ENCODE assay signal across 9 cellular contexts in genomic region chr4:103091601-103092223, GRCh38. TPM values are rescaled to one million over a fixed set of nuclear protein-coding genes. Genes with fewer than 3 reads are reported as not detected.
DNase-seq lines count a peak whose midpoint lies in the region; ATAC-seq, FAIRE-seq and TF ChIP-seq lines count a peak whose summit lies in the region.
"Had no signal": no experiment of that assay in that cellular context is flagged by ENCODE, and none has a peak within 500 bp of the region (broad histone marks: within the 10 kb centered on the region; RNA-seq: fewer than 3 reads in every experiment).

No MANE protein-coding gene starts in this region.

- H3K4me1 Mint-ChIP-seq in GM23338: no peaks in the 10 kb centered on the region
- no peaks in the 10 kb centered on the region for H3K4me1 Mint-ChIP-seq in astrocyte (ENCODE audit: low read depth, unreplicated experiment)

- no peaks in the 10 kb centered on the region for H3K9me3 Mint-ChIP-seq in GM23338
- H3K9me3 Mint-ChIP-seq in astrocyte (ENCODE audit: unreplicated experiment): no peaks in the 10 kb centered on the region

- no peaks in the 10 kb centered on the region for H4K20me1 ChIP-seq in GM23338 (replicated peaks; ENCODE audit: insufficient read depth)
- no peaks in the 10 kb centered on the region for H4K20me1 ChIP-seq in Karpas-422 (ENCODE audit: insufficient read depth, low read depth, low read length)
- no peaks in the 10 kb centered on the region for H4K20me1 ChIP-seq in astrocyte (ENCODE audit: insufficient read depth, low read length)

- no peak overlapping the region for H3K4me2 ChIP-seq in GM23338
- H3K4me2 ChIP-seq in Karpas-422 (ENCODE audit: low read depth, low read length, poor library complexity, severe bottlenecking): peak overlapping the region; percentile 72
- H3K4me2 ChIP-seq in astrocyte (ENCODE audit: low read length): no peak overlapping the region

- H3K4me3 ChIP-seq in GM23338 (no peak overlapping the region), Karpas-422 (ENCODE audit: low read length) (peak overlapping the region; percentile 41), astrocyte (ENCODE audit: insufficient read depth, low read depth, low read length) (no peak overlapping the region)

- peak; percentile 63 for DNase-seq in activated effector memory CD4-positive, alpha-beta T cell treated with anti-CD3 and anti-CD28 coated beads, Interleukin-2, amount 50 U/mL, for 16 hours
- DNase-seq in activated effector memory CD4-positive, alpha-beta T cell treated with Interleukin-2 at 50 U/mL for 16 hours: no peak
- DNase-seq in GM23338 (ENCODE audit: low spot score) (peak; percentile 77), Karpas-422 (peak; percentile 92), RPMI7951 (ENCODE audit: low read depth) (peak; percentile 61), astrocyte (ENCODE audit: low read depth) (peak; percentile 31), kidney glomerular epithelial cell (lab: John Stamatoyannopoulos, UW) (peak; percentile 71), stromal cell of bone marrow (ENCODE audit: low read depth) (peak; percentile 43)

- H3K27me3 ChIP-seq in GM23338 (ENCODE audit: insufficient read depth) (no peaks in the 10 kb centered on the region), Karpas-422 (ENCODE audit: low read length) (no peaks in the 10 kb centered on the region), astrocyte (ENCODE audit: insufficient read depth, low read length) (no peaks in the 10 kb centered on the region)
- H3K27me3 ChIP-seq: neutrophil had no signal

- peak; percentile 55 for ATAC-seq in GM23338

- FAIRE-seq in astrocyte (lab: Jason Lieb, UNC): peak; percentile 91

- H3K36me3 ChIP-seq in GM23338 (ENCODE audit: insufficient read depth) (peaks cover 7% of the 10 kb centered on the region), Karpas-422 (ENCODE audit: insufficient read depth, low read length) (peaks cover 4% of the 10 kb centered on the region; the same call in 1 of the 2 replicates), astrocyte (ENCODE audit: insufficient read depth, low read length) (peaks cover 28% of the 10 kb centered on the region)
- H3K36me3 ChIP-seq: neutrophil had no signal

- no peak overlapping the region for H3K27ac ChIP-seq in GM23338 (ENCODE audit: low read depth)
- peak overlapping the region; percentile 21; the same call in 1 of the 2 replicates for H3K27ac ChIP-seq in Karpas-422 (ENCODE audit: low read length)
- H3K27ac ChIP-seq in astrocyte (ENCODE audit: low read depth, low read length): no peak overlapping the region
- H3K27ac ChIP-seq: neutrophil had no signal

- H2AFZ ChIP-seq in GM23338 (no peak overlapping the region), Karpas-422 (ENCODE audit: low read length) (peak overlapping the region; percentile 47; the same call in 1 of the 2 replicates), astrocyte (ENCODE audit: low read depth, low read length) (no peak overlapping the region)

- no peaks in the 10 kb centered on the region for H3K79me2 ChIP-seq in GM23338 (replicated peaks; ENCODE audit: insufficient read depth)
- H3K79me2 ChIP-seq in Karpas-422 (ENCODE audit: low read length): no peaks in the 10 kb centered on the region
- H3K79me2 ChIP-seq in astrocyte (ENCODE audit: insufficient read depth, low read length): no peaks in the 10 kb centered on the region

- H3K9me2 ChIP-seq in GM23338 (ENCODE audit: insufficient read depth) (no peaks in the 10 kb centered on the region), Karpas-422 (replicated peaks; ENCODE audit: insufficient read depth, low read length) (no peaks in the 10 kb centered on the region)

- H3K36me3 Mint-ChIP-seq in GM23338 (ENCODE audit: low read depth) (peaks cover 24% of the 10 kb centered on the region), astrocyte (ENCODE audit: low read depth, unreplicated experiment) (peaks cover 19% of the 10 kb centered on the region)

- H3K9me3 ChIP-seq in Karpas-422 (ENCODE audit: low read length) (no peaks in the 10 kb centered on the region), astrocyte (ENCODE audit: insufficient read depth, low read depth, low read length) (no peaks in the 10 kb centered on the region)
- H3K9me3 ChIP-seq: neutrophil had no signal

- TF ChIP-seq CTCF in GM23338 (conservative IDR thresholded peaks at IDR 0.05; ENCODE audit: low read depth in 2 of 2): peak; percentile 81 to 83
- TF ChIP-seq CTCF in astrocyte (IDR thresholded peaks at IDR 0.05; ENCODE audit: insufficient read depth, low read depth, low read length): peak; percentile 62

- H3K27me3 Mint-ChIP-seq in GM23338 (ENCODE audit: insufficient read depth, low read depth, poor library complexity) (peaks cover 2% of the 10 kb centered on the region), astrocyte (ENCODE audit: low read depth, unreplicated experiment) (no peaks in the 10 kb centered on the region)

- peak overlapping the region; percentile 50 for H3K9ac ChIP-seq in Karpas-422 (ENCODE audit: low read length)
- H3K9ac ChIP-seq in astrocyte (ENCODE audit: low read length): no peak overlapping the region

- H3K4me1 ChIP-seq in GM23338 (ENCODE audit: insufficient read depth) (no peaks in the 10 kb centered on the region), Karpas-422 (ENCODE audit: low read length) (peaks cover 35% of the 10 kb centered on the region), astrocyte (ENCODE audit: insufficient read depth, low read length) (no peaks in the 10 kb centered on the region)

- H3K4me3 Mint-ChIP-seq in GM23338 (no peak overlapping the region), astrocyte (ENCODE audit: unreplicated experiment) (no peak overlapping the region)

- no peaks in the 10 kb centered on the region for H3F3A ChIP-seq in GM23338 (replicated peaks; ENCODE audit: low read depth)

- H3K27ac Mint-ChIP-seq in GM23338: no peak overlapping the region
- H3K27ac Mint-ChIP-seq in astrocyte (ENCODE audit: unreplicated experiment): no peak overlapping the region

TF ChIP-seq in GM23338, 12 proteins besides CTCF, POLR2A, EP300 and RAD21 (continues in another document):
- TF ChIP-seq POLR2AphosphoS5 (IDR thresholded peaks at IDR 0.05; ENCODE audit: low read depth): no peak

RNA-seq across cellular contexts. Expression of gene BDH2, which starts 7.9 kb away (rescaled TPM):
- total RNA-seq in GM23338 (2014; rRNA removed; shearing (Covaris generic)): 36.5 and 60.0 TPM in 2 replicates
- 66.4 and 73.9 TPM in 2 replicates for polyA plus RNA-seq in GM23338 (2016; fragmentation: Nextera tagmentation; extraction: Ambion mirVana)
- 31.2 and 42.2 TPM in 2 replicates for total RNA-seq in Karpas-422 (2014; rRNA removed; shearing (Covaris generic); ENCODE audit: low replicate concordance)
- total RNA-seq in RPMI7951 (2014; rRNA removed; shearing (Covaris generic)): 35.2 and 44.6 TPM in 2 replicates
- total RNA-seq in astrocyte: 31.0 TPM in 2 replicates

RNA-seq across cellular contexts. Expression of gene SLC9B2, which starts 15.2 kb away (rescaled TPM):
- 3.2 and 13.0 TPM in 2 replicates for total RNA-seq in GM23338 (2014; rRNA removed; shearing (Covaris generic))
- 4.4 TPM in 2 replicates for polyA plus RNA-seq in GM23338 (2016; fragmentation: Nextera tagmentation; extraction: Ambion mirVana)
- 78.8 and 91.0 TPM in 2 replicates for total RNA-seq in Karpas-422 (2014; rRNA removed; shearing (Covaris generic); ENCODE audit: low replicate concordance)
- total RNA-seq in RPMI7951 (2014; rRNA removed; shearing (Covaris generic)): 8.9 and 9.9 TPM in 2 replicates
- 11.5 and 16.3 TPM in 2 replicates for total RNA-seq in astrocyte
